In the genomic region with DNA sequence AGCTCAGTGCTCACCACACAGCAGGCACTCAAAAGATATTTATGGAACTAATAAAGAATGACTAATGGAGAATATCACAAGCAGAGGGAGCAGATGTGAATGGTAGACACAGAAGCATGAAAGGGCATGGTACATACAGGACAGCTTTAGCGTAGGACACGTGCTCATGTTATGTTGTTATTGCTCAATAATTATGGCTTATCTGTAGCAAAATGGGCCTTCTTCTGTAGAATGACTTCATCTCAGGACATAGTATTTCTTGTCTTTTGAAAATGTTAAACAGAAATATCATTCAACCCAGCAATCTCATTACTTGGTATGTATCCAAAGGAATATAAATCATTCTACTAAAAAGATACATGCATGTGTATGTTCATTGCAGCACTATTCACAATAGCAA, we compare ENCODE assay signal across 27 cellular contexts.
"Had no signal": no experiment of that assay in that cellular context is flagged by ENCODE, and none has a peak within 500 bp of the region (broad histone marks: within the 10 kb centered on the region; RNA-seq: fewer than 3 reads in every experiment).

No MANE protein-coding gene starts in this region.

- H3K36me3 ChIP-seq: colonic mucosa, esophagus squamous epithelium, heart right ventricle, left lung, lower lobe of right lung had no signal

- H3K9me3 Mint-ChIP-seq: dendritic cell treated with granulocyte-macrophage colony-stimulating factor and Interleukin-4, amounts not matched to agents 40 ng/mL and 50 ng/mL, for 4 days; effector memory CD8-positive, alpha-beta T cell; endodermal cell had no signal

- H3K4me1 Mint-ChIP-seq: endodermal cell, naive B cell had no signal

- H3K27ac Mint-ChIP-seq: dendritic cell treated with granulocyte-macrophage colony-stimulating factor and Interleukin-4, amounts not matched to agents 40 ng/mL and 50 ng/mL, for 4 days; effector memory CD8-positive, alpha-beta T cell; endodermal cell; mesothelial cell of epicardium; naive B cell had no signal

- ATAC-seq: effector memory CD8-positive, alpha-beta T cell; esophagus mucosa; foreskin keratinocyte; heart right ventricle; left cardiac atrium; left lung; left ventricle myocardium superior; lower lobe of right lung; mucosa of descending colon had no signal

- H3K27ac ChIP-seq: colonic mucosa, epithelial cell of prostate, esophagus squamous epithelium, foreskin keratinocyte, heart right ventricle, left lung, lower lobe of right lung had no signal

- H3K4me3 ChIP-seq: colonic mucosa, esophagus squamous epithelium, heart right ventricle, left lung, lower lobe of right lung, mucosa of descending colon had no signal

- DNase-seq: colonic mucosa; cortex of kidney; effector CD8-positive, alpha-beta T cell; effector memory CD8-positive, alpha-beta T cell; endodermal cell; erythroblast; esophagus squamous epithelium; foreskin keratinocyte; glutamatergic neuron; head of caudate nucleus; heart right ventricle; hippocampal formation; left cardiac atrium; left lung; left ventricle myocardium superior; lower lobe of right lung; mesenchymal stem cell; mucosa of descending colon; naive B cell had no signal

- H3K27me3 ChIP-seq: colonic mucosa, foreskin keratinocyte, heart right ventricle, left lung had no signal

- H3K4me3 Mint-ChIP-seq: dendritic cell treated with granulocyte-macrophage colony-stimulating factor and Interleukin-4, amounts not matched to agents 40 ng/mL and 50 ng/mL, for 4 days; effector memory CD8-positive, alpha-beta T cell; endodermal cell; mesothelial cell of epicardium; naive B cell had no signal

- H3K36me3 Mint-ChIP-seq: mesothelial cell of epicardium, naive B cell had no signal

- H3K9me3 ChIP-seq: colonic mucosa, esophagus squamous epithelium, heart right ventricle, left lung, lower lobe of right lung, mucosa of descending colon had no signal

- H3K4me1 ChIP-seq: colonic mucosa, esophagus squamous epithelium, foreskin keratinocyte, heart right ventricle, left lung, lower lobe of right lung had no signal

- FAIRE-seq: endometrium, frontal cortex, islet of Langerhans, keratinocyte had no signal
